In genomic region chr11:128737704-128738103, GRCh38 we compare ENCODE assay signal across 20 cellular contexts. TPM values are rescaled to one million over a fixed set of nuclear protein-coding genes. Genes with fewer than 3 reads are reported as not detected.
DNase-seq lines count a peak whose midpoint lies in the region; ATAC-seq and TF ChIP-seq lines count a peak whose summit lies in the region.
"Had no signal": no experiment of that assay in that cellular context is flagged by ENCODE, and none has a peak within 500 bp of the region (broad histone marks: within the 10 kb centered on the region; RNA-seq: fewer than 3 reads in every experiment).

No MANE protein-coding gene starts in this region.

- 94% methylated on average over 2 of the region's 2 CpGs for WGBS in smooth muscle cell (ENCODE audit: low lambda C conversion rate)

- H2AFZ ChIP-seq in Loucy (ENCODE audit: low read length) (no peak overlapping the region), smooth muscle cell (ENCODE audit: low read depth) (no peak overlapping the region)

- POLR2A ChIA-PET in CD8-positive, alpha-beta T cell (lab: Charles Lee), result interaction anchor here (0.7 to 7.9 kb wide), 5 partner anchors 9 to 42 kb away, joined by 3 to 50 read pairs (median 6); no protein-coding TSS in a partner anchor
- POLR2A ChIA-PET in T-cell (lab: Charles Lee), result interaction anchor here in 1 of 2 donors (0.8 to 1.5 kb wide), 2 partner anchors 10 to 22 kb away, joined by 3 to 5 read pairs; no protein-coding TSS in a partner anchor
- POLR2A ChIA-PET in naive thymus-derived CD4-positive, alpha-beta T cell (lab: Charles Lee), result interaction anchor here (0.6 to 7.3 kb wide), 10 partner anchors 9 to 356 kb away, joined by 3 to 51 read pairs (median 3); partner anchors contain the start of gene FLI1

- H3K4me1 Mint-ChIP-seq in CD8-positive, alpha-beta T cell (ENCODE audit: low read depth), result peaks cover 95% of the 10 kb centered on the region
- H3K4me1 Mint-ChIP-seq in T-cell, result peaks cover 97 to 99% (median 98%) of the 10 kb centered on the region in 3 donors
- H3K4me1 Mint-ChIP-seq in naive thymus-derived CD4-positive, alpha-beta T cell, result peaks cover 79 to 100% (median 95%) of the 10 kb centered on the region in 7 donors

- peak overlapping the region; percentile 52 for H3K4me2 ChIP-seq in Loucy (ENCODE audit: low read depth, low read length, poor library complexity, severe bottlenecking)
- no peak overlapping the region for H3K4me2 ChIP-seq in smooth muscle cell

- H3K9me3 Mint-ChIP-seq in CD8-positive, alpha-beta T cell, result no peaks in the 10 kb centered on the region
- no peaks in the 10 kb centered on the region for H3K9me3 Mint-ChIP-seq in T-cell
- H3K9me3 Mint-ChIP-seq in naive thymus-derived CD4-positive, alpha-beta T cell, result no peaks in the 10 kb centered on the region
- H3K9me3 Mint-ChIP-seq: activated CD4-positive, alpha-beta memory T cell treated with anti-CD3 and anti-CD28 coated beads for 36 hours; activated naive CD8-positive, alpha-beta T cell treated with anti-CD3 and anti-CD28 coated beads, Interleukin-2, amount 10 ng/mL, durations not matched to agents 7 days and 5 days; activated T-cell treated with anti-CD3 and anti-CD28 coated beads, Interleukin-2, amount 50 U/mL, for 4 hours; H9; neural crest cell had no signal

- H3K9me2 ChIP-seq in Loucy (replicated peaks; ENCODE audit: low read depth, low read length), result no peaks in the 10 kb centered on the region

- CTCF ChIA-PET in CD8-positive, alpha-beta T cell (lab: Charles Lee), result interaction anchor here (1.5 to 4.2 kb wide), 4 partner anchors 9 to 105 kb away, joined by 3 to 14 read pairs (median 7); no protein-coding TSS in a partner anchor
- CTCF ChIA-PET in T-cell (lab: Charles Lee), result interaction anchor here (0.5 to 1.4 kb wide), 5 partner anchors 11 to 106 kb away, joined by 3 to 4 read pairs (median 4); no protein-coding TSS in a partner anchor
- CTCF ChIA-PET in naive thymus-derived CD4-positive, alpha-beta T cell (lab: Charles Lee), result interaction anchor here (0.7 to 6.1 kb wide), 5 partner anchors 10 to 122 kb away, joined by 3 to 19 read pairs (median 5); no protein-coding TSS in a partner anchor

- intact Hi-C loops in CD8-positive, alpha-beta T cell (cut with DNase I, micrococcal nuclease), result loop anchor here in 1 of 2 experiments (1.0 to 5.0 kb wide), 2 partner anchors 7 to 170 kb away; no protein-coding TSS in a partner anchor
- intact Hi-C loops in naive thymus-derived CD4-positive, alpha-beta T cell (cut with micrococcal nuclease), result no loop called here
- intact Hi-C loops in dorsolateral prefrontal cortex (cut with DNase I), result no loop called here

- no peak overlapping the region for H3K4me3 Mint-ChIP-seq in CD8-positive, alpha-beta T cell
- H3K4me3 Mint-ChIP-seq in T-cell, result peak overlapping the region in 1 of 3 donors; percentile 89
- H3K4me3 Mint-ChIP-seq in naive thymus-derived CD4-positive, alpha-beta T cell, result peak overlapping the region in 7 of 10 donors; percentile 6 to 93 (median 69)
- H3K4me3 Mint-ChIP-seq: activated CD4-positive, alpha-beta memory T cell treated with anti-CD3 and anti-CD28 coated beads for 36 hours; activated T-cell treated with anti-CD3 and anti-CD28 coated beads, Interleukin-2, amount 50 U/mL, for 4 hours; H9; neural crest cell had no signal

- H3K27me3 ChIP-seq in CD8-positive, alpha-beta T cell (ENCODE audit: insufficient read depth, low read length), result no peaks in the 10 kb centered on the region
- no peaks in the 10 kb centered on the region for H3K27me3 ChIP-seq in Loucy (ENCODE audit: insufficient read depth, low read length, poor library complexity, severe bottlenecking)
- H3K27me3 ChIP-seq in naive thymus-derived CD4-positive, alpha-beta T cell (ENCODE audit: control insufficient read depth in 2 of 2, insufficient read depth in 2 of 2, low read length in 2 of 2), result no peaks in the 10 kb centered on the region
- peaks cover 0 to 13% (median 0%) of the 10 kb centered on the region in 45 donors for H3K27me3 ChIP-seq in dorsolateral prefrontal cortex
- H3K27me3 ChIP-seq in smooth muscle cell (ENCODE audit: low read depth), result no peaks in the 10 kb centered on the region
- H3K27me3 ChIP-seq: heart right ventricle had no signal

- no peaks in the 10 kb centered on the region; the same call in 1 of the 2 replicates for H3F3A ChIP-seq in Loucy (ENCODE audit: low read depth)
- H3F3A ChIP-seq in smooth muscle cell (ENCODE audit: low read depth), result no peaks in the 10 kb centered on the region

- no peak for TF ChIP-seq CTCF in CD8-positive, alpha-beta T cell (IDR thresholded peaks at IDR 0.05)
- TF ChIP-seq CTCF in Loucy (conservative IDR thresholded peaks at IDR 0.05; ENCODE audit: low read length) (no peak), dorsolateral prefrontal cortex (IDR thresholded peaks at IDR 0.05 in 54 of 56, conservative IDR thresholded peaks at IDR 0.05 in 2 of 56; ENCODE audit: low read depth in 1 of 56, partially characterized antibody in 56 of 56) (no peak), smooth muscle cell (IDR thresholded peaks at IDR 0.05; ENCODE audit: borderline replicate concordance, insufficient read depth, poor library complexity, severe bottlenecking) (no peak)

- peaks cover 94% of the 10 kb centered on the region for H3K4me1 ChIP-seq in CD8-positive, alpha-beta T cell (ENCODE audit: insufficient read depth, low read length)
- H3K4me1 ChIP-seq in Loucy (ENCODE audit: insufficient read depth, low read length, poor library complexity, severe bottlenecking) (peaks cover 79% of the 10 kb centered on the region), smooth muscle cell (ENCODE audit: low read depth) (peaks cover 16% of the 10 kb centered on the region)
- H3K4me1 ChIP-seq in naive thymus-derived CD4-positive, alpha-beta T cell (ENCODE audit: control insufficient read depth in 2 of 2, insufficient read depth in 2 of 2, low read length in 2 of 2), result peaks cover 77 to 89% of the 10 kb centered on the region in 2 donors

- no peaks in the 10 kb centered on the region for H3K27me3 Mint-ChIP-seq in CD8-positive, alpha-beta T cell (ENCODE audit: low read depth)
- no peaks in the 10 kb centered on the region for H3K27me3 Mint-ChIP-seq in T-cell
- H3K27me3 Mint-ChIP-seq in naive thymus-derived CD4-positive, alpha-beta T cell, result no peaks in the 10 kb centered on the region
- H3K27me3 Mint-ChIP-seq: activated CD4-positive, alpha-beta memory T cell treated with anti-CD3 and anti-CD28 coated beads for 36 hours; activated naive CD8-positive, alpha-beta T cell treated with anti-CD3 and anti-CD28 coated beads, Interleukin-2, amount 10 ng/mL, durations not matched to agents 7 days and 5 days had no signal

- no peak for DNase-seq in CD8-positive, alpha-beta T cell
- DNase-seq in T-cell (no peak), dorsolateral prefrontal cortex (no peak), smooth muscle cell (lab: John Stamatoyannopoulos, UW; ENCODE audit: unreplicated experiment) (no peak), NAMALWA (ENCODE audit: low spot score) (no peak), iPS-NIHi11 (ENCODE audit: low spot score) (no peak)
- no peak for DNase-seq in naive thymus-derived CD4-positive, alpha-beta T cell
- DNase-seq: activated CD4-positive, alpha-beta memory T cell treated with anti-CD3 and anti-CD28 coated beads for 36 hours; activated naive CD8-positive, alpha-beta T cell treated with anti-CD3 and anti-CD28 coated beads, Interleukin-2, amount 10 ng/mL, durations not matched to agents 7 days and 5 days; activated T-cell treated with anti-CD3 and anti-CD28 coated beads, Interleukin-2, amount 50 U/mL, for 4 hours; H9; heart right ventricle; islet precursor cell; NCI-H1694; NCI-H510A treated with DMSO at 0.1 percent for 48 hours; stimulated activated naive CD4-positive, alpha-beta T cell; trophoblast cell had no signal

- no peak overlapping the region for H3K4me3 ChIP-seq in CD8-positive, alpha-beta T cell (ENCODE audit: low read depth, low read length)
- H3K4me3 ChIP-seq in Loucy (ENCODE audit: low read length, poor library complexity, severe bottlenecking) (no peak overlapping the region), dorsolateral prefrontal cortex (no peak overlapping the region), smooth muscle cell (no peak overlapping the region)
- H3K4me3 ChIP-seq in naive thymus-derived CD4-positive, alpha-beta T cell (ENCODE audit: low read length), result no peak overlapping the region
- H3K4me3 ChIP-seq: heart right ventricle, SK-N-MC had no signal

- H3K79me2 ChIP-seq in Loucy (ENCODE audit: insufficient read depth, low read length) (peaks cover 100% of the 10 kb centered on the region), smooth muscle cell (ENCODE audit: low read depth) (no peaks in the 10 kb centered on the region)

- ATAC-seq in CD8-positive, alpha-beta T cell, result no peak
- ATAC-seq in T-cell (replicated peaks in 1 of 4), result no peak
- ATAC-seq in naive thymus-derived CD4-positive, alpha-beta T cell, result no peak
- ATAC-seq: activated T-cell treated with anti-CD3 and anti-CD28 coated beads, Interleukin-2, amount 50 U/mL, for 4 hours; heart right ventricle had no signal

- no peaks in the 10 kb centered on the region for H3K36me3 ChIP-seq in CD8-positive, alpha-beta T cell (ENCODE audit: insufficient read depth, low read length)
- H3K36me3 ChIP-seq in Loucy (ENCODE audit: insufficient read depth, low read length) (peaks cover 12% of the 10 kb centered on the region; the same call in 1 of the 2 replicates), smooth muscle cell (ENCODE audit: low read depth) (no peaks in the 10 kb centered on the region)
- H3K36me3 ChIP-seq in naive thymus-derived CD4-positive, alpha-beta T cell (ENCODE audit: control insufficient read depth in 2 of 3, insufficient read depth in 3 of 3, low read length in 3 of 3), result no peaks in the 10 kb centered on the region

- peaks cover 20% of the 10 kb centered on the region for H3K36me3 Mint-ChIP-seq in CD8-positive, alpha-beta T cell
- peaks cover 14% of the 10 kb centered on the region for H3K36me3 Mint-ChIP-seq in T-cell
- H3K36me3 Mint-ChIP-seq in naive thymus-derived CD4-positive, alpha-beta T cell, result peaks cover 0 to 29% (median 1%) of the 10 kb centered on the region in 5 donors

- H3K9ac ChIP-seq in Loucy (ENCODE audit: low read depth, low read length, poor library complexity, severe bottlenecking) (peak overlapping the region; percentile 14), smooth muscle cell (ENCODE audit: low read depth) (no peak overlapping the region)

- H3K27ac ChIP-seq in CD8-positive, alpha-beta T cell (ENCODE audit: low read depth, low read length), result no peak overlapping the region
- H3K27ac ChIP-seq in naive thymus-derived CD4-positive, alpha-beta T cell (ENCODE audit: low read depth, low read length), result no peak overlapping the region
- H3K27ac ChIP-seq in dorsolateral prefrontal cortex, result no peak overlapping the region
- no peak overlapping the region for H3K27ac ChIP-seq in smooth muscle cell (ENCODE audit: low read depth)
- H3K27ac ChIP-seq: SK-N-MC had no signal

- H3K27ac Mint-ChIP-seq in CD8-positive, alpha-beta T cell, result peak overlapping the region; percentile 64
- peak overlapping the region; percentile 98 to 99 for H3K27ac Mint-ChIP-seq in T-cell
- H3K27ac Mint-ChIP-seq in naive thymus-derived CD4-positive, alpha-beta T cell, result peak overlapping the region; percentile 23 to 98 (median 95)
- H3K27ac Mint-ChIP-seq: H9 had no signal

- no peaks in the 10 kb centered on the region for H3K9me3 ChIP-seq in CD8-positive, alpha-beta T cell (ENCODE audit: low read length)
- H3K9me3 ChIP-seq in Loucy (ENCODE audit: insufficient read depth, low read depth, low read length) (no peaks in the 10 kb centered on the region), smooth muscle cell (replicated peaks; ENCODE audit: low read depth) (no peaks in the 10 kb centered on the region)
- no peaks in the 10 kb centered on the region for H3K9me3 ChIP-seq in naive thymus-derived CD4-positive, alpha-beta T cell (ENCODE audit: control insufficient read depth in 2 of 3, low read length in 3 of 3)
- H3K9me3 ChIP-seq: heart right ventricle had no signal

- H4K20me1 ChIP-seq in Loucy (ENCODE audit: insufficient read depth, low read length, poor library complexity, severe bottlenecking) (peaks cover 51% of the 10 kb centered on the region), smooth muscle cell (ENCODE audit: low read depth) (no peaks in the 10 kb centered on the region)

RNA-seq across cellular contexts. Expression of gene FLI1, which starts 43.8 kb away (rescaled TPM):
- total RNA-seq in CD8-positive, alpha-beta T cell, result 10 to 100 TPM; 35.6 to 37.3 TPM
- total RNA-seq in T-cell (100 to 1,000 TPM in 2 of 5 donors, 10 to 100 TPM in 3; 87.0 to 114 (median 94.6) TPM), dorsolateral prefrontal cortex (10 to 100 TPM in 47 of 120 experiments, 1 to 10 TPM in 73; 2.8 to 26.0 (median 9.3) TPM), smooth muscle cell (2.2 and 4.7 TPM in 2 replicates)
- 100 to 1,000 TPM in 1 of 5 experiments, 10 to 100 TPM in 4; 80.8 to 108 (median 89.3) TPM for total RNA-seq in naive thymus-derived CD4-positive, alpha-beta T cell
- 10 to 100 TPM; 52.1 to 53.8 TPM for polyA plus RNA-seq in naive thymus-derived CD4-positive, alpha-beta T cell
- 3.5 and 4.2 TPM in 2 replicates for polyA plus RNA-seq in smooth muscle cell
